Comparison of ENCODE assay signal across 8 cellular contexts in the genomic region with DNA sequence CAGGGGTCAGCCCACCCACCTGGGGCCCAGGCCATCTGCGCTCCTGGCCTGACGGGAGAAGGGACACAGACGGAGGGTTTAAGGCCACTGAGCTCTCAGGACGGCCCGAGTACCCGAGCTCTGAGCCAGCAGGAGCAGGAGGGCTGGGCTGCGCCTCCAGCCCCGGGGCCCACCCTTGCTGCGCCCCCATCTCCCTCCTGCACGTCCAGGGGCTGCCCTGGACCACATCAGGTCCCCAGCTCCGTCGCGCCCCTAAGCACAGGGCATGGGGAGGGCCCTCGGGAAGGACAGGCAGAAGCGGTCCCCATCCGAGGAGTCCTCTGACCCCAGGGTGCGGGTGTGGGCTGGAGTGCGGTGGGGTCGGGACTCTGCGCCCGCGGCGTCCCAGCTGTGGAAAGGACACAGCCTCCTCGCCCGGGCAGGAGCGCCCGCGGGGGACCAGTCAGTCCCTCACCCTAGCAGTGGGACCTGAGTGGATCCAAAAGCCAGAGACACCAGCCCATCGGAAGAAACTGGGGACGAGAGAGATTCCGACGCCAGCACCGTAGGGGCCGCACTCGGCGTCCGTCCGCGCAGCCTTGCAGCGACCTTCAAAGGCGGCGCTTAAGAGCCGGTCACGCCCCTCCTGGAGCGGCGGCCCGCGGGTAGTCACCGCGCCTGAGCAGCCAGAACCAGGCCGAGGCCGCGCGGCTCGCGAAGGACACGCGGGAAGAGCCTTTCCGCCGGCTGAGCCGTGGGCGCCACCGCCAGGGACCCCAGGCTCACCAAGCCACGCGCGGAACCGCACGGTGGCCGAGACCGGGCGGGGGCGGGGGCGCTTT. TPM values are rescaled to one million over a fixed set of nuclear protein-coding genes. Genes with fewer than 3 reads are reported as not detected.
DNase-seq lines count a peak whose midpoint lies in the region; ATAC-seq lines count a peak whose summit lies in the region.
"Had no signal": no experiment of that assay in that cellular context is flagged by ENCODE, and none has a peak within 500 bp of the region (broad histone marks: within the 10 kb centered on the region; RNA-seq: fewer than 3 reads in every experiment).

No MANE protein-coding gene starts in this region.

- H3K36me3 ChIP-seq in muscle layer of colon (ENCODE audit: insufficient read depth, low read length) (no peaks in the 10 kb centered on the region), stomach smooth muscle (ENCODE audit: control insufficient read depth in 2 of 2, insufficient read depth in 2 of 2, low read length in 2 of 2) (no peaks in the 10 kb centered on the region)

- H3K4me3 ChIP-seq in muscle layer of colon (ENCODE audit: low read depth in 1 of 2, low read length in 2 of 2) (peak overlapping the region; percentile 29 to 31), stomach smooth muscle (ENCODE audit: low read length in 2 of 2) (peak overlapping the region; percentile 55 to 62)

- H3K27me3 ChIP-seq in muscle layer of colon (ENCODE audit: control insufficient read depth in 1 of 2, insufficient read depth in 2 of 2, low read length in 2 of 2) (peaks cover 0 to 18% of the 10 kb centered on the region in 2 donors), stomach smooth muscle (ENCODE audit: control insufficient read depth in 1 of 2, insufficient read depth in 2 of 2, low read length in 2 of 2) (peaks cover 6 to 14% of the 10 kb centered on the region in 2 donors)

- ATAC-seq in GM19372 (IDR thresholded peaks at IDR 0.05; ENCODE audit: low read depth, unreplicated experiment) (peak; percentile 64), esophagus mucosa (peak; percentile 54)

- H3K9me3 ChIP-seq in muscle layer of colon (ENCODE audit: low read length): no peaks in the 10 kb centered on the region
- peaks cover 0 to 4% of the 10 kb centered on the region in 2 donors for H3K9me3 ChIP-seq in stomach smooth muscle (ENCODE audit: control insufficient read depth in 2 of 2, low read length in 2 of 2)

- peak; percentile 65 for DNase-seq in activated CD4-positive, alpha-beta T cell treated with anti-CD3 and anti-CD28 coated beads for 48 hours
- no peak for DNase-seq in central memory CD4-positive, alpha-beta T cell
- no peak for DNase-seq in COR-L47 (lab: John Stamatoyannopoulos, UW)

- H3K27ac ChIP-seq in muscle layer of colon (ENCODE audit: low read depth, low read length) (no peak overlapping the region), stomach smooth muscle (ENCODE audit: low read length) (no peak overlapping the region)

- H3K4me1 ChIP-seq in muscle layer of colon (ENCODE audit: insufficient read depth, low read length) (no peaks in the 10 kb centered on the region), stomach smooth muscle (ENCODE audit: control insufficient read depth, insufficient read depth, low read length) (peaks cover 10% of the 10 kb centered on the region)

- H3K9ac ChIP-seq in muscle layer of colon (ENCODE audit: low read length) (no peak overlapping the region), stomach smooth muscle (ENCODE audit: low read length in 2 of 2) (peak overlapping the region in 1 of 2 donors; percentile 59)

RNA-seq across cellular contexts. Expression of a gene that starts 15.9 kb away (rescaled TPM):
- total RNA-seq in esophagus mucosa: 1.1 TPM
- total RNA-seq: T-helper 1 cell treated with Interleukin-12 subunit alpha and Interleukin-12 subunit beta and Interleukin-4 antibody, amounts not matched to agents 30 ng/mL and 1 ng/mL, for 36 hours had no signal
